Comparison of ENCODE assay signal across 8 cellular contexts in the genomic region with DNA sequence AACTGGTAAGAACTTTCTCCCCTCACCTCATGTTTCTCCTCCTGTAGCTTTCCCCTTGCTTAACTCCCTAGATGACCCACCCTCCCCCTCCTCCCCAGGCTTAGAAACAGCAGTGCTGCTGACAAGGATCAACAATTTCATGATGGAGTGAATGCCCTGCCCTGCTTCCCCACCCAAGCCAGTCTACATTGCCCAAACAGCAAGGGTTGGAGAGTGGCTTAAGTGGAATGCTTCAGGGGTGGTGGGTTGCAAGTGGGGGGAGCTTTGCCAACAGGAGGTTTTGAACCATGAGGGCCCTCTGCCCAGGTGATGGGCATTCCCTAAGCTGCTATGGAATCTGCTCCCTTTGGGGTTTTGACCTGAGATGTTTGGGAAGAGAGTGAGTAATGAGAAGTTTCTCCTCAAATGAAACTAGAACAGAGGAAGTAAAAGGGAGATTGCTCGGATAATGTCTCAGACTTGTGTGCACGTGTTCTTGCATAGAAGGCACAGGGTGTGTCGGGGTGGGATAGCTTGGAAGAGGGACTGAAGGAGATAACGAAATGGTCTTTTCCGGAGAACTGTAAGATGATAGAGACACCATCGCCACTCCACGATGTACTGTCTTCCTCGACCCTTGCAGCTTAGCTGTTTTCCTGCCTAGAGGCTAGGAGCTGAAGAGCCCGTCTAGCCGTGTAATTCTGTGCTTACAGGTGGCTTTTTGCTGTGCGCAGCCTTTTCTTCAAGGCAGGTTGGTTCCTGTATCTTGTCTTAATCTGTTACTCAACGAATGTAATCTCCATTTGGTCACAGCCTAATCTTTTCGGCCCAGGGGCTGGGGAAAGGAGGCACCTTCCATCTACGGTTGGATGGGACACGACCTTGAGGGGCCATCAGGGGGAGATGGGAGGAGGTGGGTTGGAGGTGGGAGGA. TPM values are rescaled to one million over a fixed set of nuclear protein-coding genes. Genes with fewer than 3 reads are reported as not detected.
DNase-seq lines count a peak whose midpoint lies in the region; ATAC-seq and TF ChIP-seq lines count a peak whose summit lies in the region.

No MANE protein-coding gene starts in this region.

- CTCF ChIA-PET in PC-3 (lab: Charles Lee): interaction anchor here (0.6 to 1.0 kb wide), 2 partner anchors 10 to 121 kb away, joined by 3 to 5 read pairs; a partner anchor contains a TSS

- peak overlapping the region; percentile 66; the same call in 1 of the 2 replicates for H3K9ac ChIP-seq in PC-3 (ENCODE audit: low read length)

- peak overlapping the region; percentile 100 for H2AFZ ChIP-seq in PC-3 (ENCODE audit: low read length)

- no peaks in the 10 kb centered on the region for H3K79me2 ChIP-seq in PC-3 (ENCODE audit: low read length)

- intact Hi-C loops in PC-3 (cut with micrococcal nuclease): no loop called here

- H3K27ac ChIP-seq in PC-3 (ENCODE audit: low read length): no peak overlapping the region

- no peaks in the 10 kb centered on the region for H3K36me3 ChIP-seq in PC-3 (ENCODE audit: low read depth, low read length)

- no peaks in the 10 kb centered on the region for H4K20me1 ChIP-seq in PC-3 (ENCODE audit: low read length)

- peak overlapping the region; percentile 93 for H3K4me3 ChIP-seq in PC-3 (ENCODE audit: low read length)
- peak overlapping the region; percentile 70 for H3K4me3 ChIP-seq in epithelial cell of esophagus (ENCODE audit: low read length)
- peak overlapping the region; percentile 78 for H3K4me3 ChIP-seq in retinal pigment epithelial cell (ENCODE audit: low read length)

- BruUV-seq in PC-3 (replicated peaks; lab: Mats Ljungman, UMichigan): no TSS peak

- H3K4me1 ChIP-seq in PC-3 (ENCODE audit: insufficient read depth, low read length): peaks cover 20% of the 10 kb centered on the region

- peak; percentile 1 for ATAC-seq in GM21390 (IDR thresholded peaks at IDR 0.05; ENCODE audit: unreplicated experiment)
- no peak; the same call in 1 of the 2 replicates for ATAC-seq in PC-3
- ATAC-seq in HG03439 (IDR thresholded peaks at IDR 0.05; ENCODE audit: unreplicated experiment): no peak

- no peaks in the 10 kb centered on the region for H3K9me2 ChIP-seq in PC-3 (replicated peaks; ENCODE audit: low read length)

- H3F3A ChIP-seq in PC-3 (ENCODE audit: low read length, unreplicated experiment): no peaks in the 10 kb centered on the region

- DNase-seq in PC-3: no peak
- DNase-seq in epithelial cell of esophagus (ENCODE audit: low read depth): peak; percentile 22
- DNase-seq in retinal pigment epithelial cell (ENCODE audit: low read depth): no peak
- DNase-seq in NCI-H1694 treated with DMSO at 0.1 percent for 48 hours (lab: John Stamatoyannopoulos, UW): no peak
- no peak for DNase-seq in DMS79 (lab: John Stamatoyannopoulos, UW)
- DNase-seq in activated CD4-positive, alpha-beta T cell treated with anti-CD3 and anti-CD28 coated beads for 4 hours: no peak

- peak overlapping the region; percentile 99 for H3K4me2 ChIP-seq in PC-3 (ENCODE audit: low read length)

- H3K9me3 ChIP-seq in PC-3 (ENCODE audit: low read length): no peaks in the 10 kb centered on the region

- TF ChIP-seq CTCF in PC-3 (conservative IDR thresholded peaks at IDR 0.05; ENCODE audit: low read depth, low read length): no peak
- no peak for TF ChIP-seq CTCF in epithelial cell of esophagus (IDR thresholded peaks at IDR 0.05; ENCODE audit: insufficient read depth, low read depth, low read length, missing control alignments)
- no peak for TF ChIP-seq CTCF in retinal pigment epithelial cell (conservative IDR thresholded peaks at IDR 0.05; ENCODE audit: low read depth, low read length)

- POLR2A ChIA-PET in PC-3 (lab: Charles Lee; ENCODE audit: unreplicated experiment): interaction anchor here (0.5 kb wide), 1 partner anchor 300 kb away, joined by 5 read pairs; a partner anchor contains a TSS

- no peaks in the 10 kb centered on the region for H3K27me3 ChIP-seq in PC-3 (ENCODE audit: low read length)

RNA-seq across cellular contexts. Expression of a gene that starts 10.1 kb away (rescaled TPM):
- 0.04 TPM in 1 of 2 replicates, not detected in the other for total RNA-seq in PC-3 (2014; rRNA removed)

RNA-seq across cellular contexts. Expression of a gene that starts 11.4 kb away (rescaled TPM):
- total RNA-seq in PC-3 (2014; rRNA removed): 26.4 and 32.7 TPM in 2 replicates
